ENCODE assay signal across 8 cellular contexts in the genomic region with DNA sequence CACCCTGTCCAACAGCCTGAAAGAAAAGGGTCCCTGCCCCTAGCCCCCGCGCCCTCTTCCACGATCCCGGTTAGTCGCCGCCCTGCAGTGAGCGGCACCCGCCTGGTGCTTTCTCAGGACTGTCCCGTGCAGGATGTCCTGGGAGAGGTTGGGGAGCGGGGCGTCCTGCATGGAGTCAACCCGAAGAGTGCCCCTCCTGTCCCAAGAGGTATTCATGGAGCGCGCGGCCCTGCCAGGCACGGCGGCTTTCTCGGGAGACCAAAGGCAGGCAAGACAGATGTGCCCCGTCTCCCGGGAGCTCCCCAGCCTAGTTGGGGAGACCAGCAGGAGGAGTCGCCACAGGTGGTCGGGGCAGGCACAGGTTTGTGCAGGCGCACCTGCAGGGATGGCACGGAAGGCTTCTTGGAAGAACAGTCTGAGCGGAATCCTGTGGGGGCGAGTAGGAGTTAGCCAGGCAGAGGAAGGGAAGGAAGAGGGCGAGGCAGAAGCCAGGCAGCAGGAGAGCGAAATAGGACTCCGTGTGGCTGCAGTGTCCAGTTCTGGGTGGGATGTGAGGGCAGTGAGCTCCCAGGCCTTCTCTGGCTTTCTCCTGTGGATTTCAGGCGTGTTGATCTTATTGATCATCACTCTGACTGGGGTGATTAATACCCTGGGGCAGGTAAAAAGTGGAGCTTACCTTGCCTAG. TPM values are rescaled to one million over a fixed set of nuclear protein-coding genes. Genes with fewer than 3 reads are reported as not detected.
DNase-seq lines count a peak whose midpoint lies in the region; TF ChIP-seq lines count a peak whose summit lies in the region.

No MANE protein-coding gene starts in this region.

- H3K9me3 Mint-ChIP-seq in activated CD4-positive, alpha-beta T cell treated with anti-CD3 and anti-CD28 coated beads, Interleukin-2, amount 10 ng/mL, durations not matched to agents 7 days and 5 days = no peaks in the 10 kb centered on the region
- no peaks in the 10 kb centered on the region for H3K9me3 Mint-ChIP-seq in activated T-helper 2 cell treated with anti-CD3 and anti-CD28 coated beads, Interferon-gamma antibody, Interleukin-2, Interleukin-4, amounts not matched to agents 10 μg/mL and 5 μg/mL and 100 μg/mL, durations not matched to agents 14 hours and 24 hours and 36 hours
- H3K9me3 Mint-ChIP-seq in stimulated activated naive CD8-positive, alpha-beta T cell treated with anti-CD3 and anti-CD28 coated beads, Interleukin-15, Interleukin-2, amounts not matched to agents 100 ng/mL and 50 ng/mL, for 24 hours = no peaks in the 10 kb centered on the region

- TF ChIP-seq CTCF in GM13977 (IDR thresholded peaks at IDR 0.05; ENCODE audit: extremely low read depth, insufficient read depth, missing control alignments) = no peak

- CTCF ChIA-PET in activated CD4-positive, alpha-beta T cell treated with anti-CD3 and anti-CD28 coated beads, Interleukin-2, amount 10 ng/mL, durations not matched to agents 7 days and 5 days (lab: Charles Lee) = interaction anchor here (0.9 to 4.0 kb wide), 11 partner anchors 10 to 1248 kb away, joined by 4 to 15 read pairs (median 6); a partner anchor contains a TSS

- peak overlapping the region; percentile 85 for H3K4me3 Mint-ChIP-seq in activated CD4-positive, alpha-beta T cell treated with anti-CD3 and anti-CD28 coated beads, Interleukin-2, amount 10 ng/mL, durations not matched to agents 7 days and 5 days
- H3K4me3 Mint-ChIP-seq in activated T-helper 2 cell treated with anti-CD3 and anti-CD28 coated beads, Interferon-gamma antibody, Interleukin-2, Interleukin-4, amounts not matched to agents 10 μg/mL and 5 μg/mL and 100 μg/mL, durations not matched to agents 14 hours and 24 hours and 36 hours (ENCODE audit: low read depth) = peak overlapping the region; percentile 88
- peak overlapping the region; percentile 98 for H3K4me3 Mint-ChIP-seq in stimulated activated naive CD8-positive, alpha-beta T cell treated with anti-CD3 and anti-CD28 coated beads, Interleukin-15, Interleukin-2, amounts not matched to agents 100 ng/mL and 50 ng/mL, for 24 hours

- POLR2A ChIA-PET in activated CD4-positive, alpha-beta T cell treated with anti-CD3 and anti-CD28 coated beads, Interleukin-2, amount 10 ng/mL, durations not matched to agents 7 days and 5 days (lab: Charles Lee) = no interaction called here

- in situ Hi-C loops in GM13977 (cut with MboI; ENCODE audit: low pct_unique_long_range_greater_than_20kb, low sequenced_read_pairs, unreplicated experiment) = loop anchor here (25.0 kb wide), 1 partner anchor 284 kb away; no protein-coding TSS in a partner anchor

- peaks cover 57% of the 10 kb centered on the region for H3K4me1 Mint-ChIP-seq in activated CD4-positive, alpha-beta T cell treated with anti-CD3 and anti-CD28 coated beads, Interleukin-2, amount 10 ng/mL, durations not matched to agents 7 days and 5 days
- peaks cover 22% of the 10 kb centered on the region for H3K4me1 Mint-ChIP-seq in activated T-helper 2 cell treated with anti-CD3 and anti-CD28 coated beads, Interferon-gamma antibody, Interleukin-2, Interleukin-4, amounts not matched to agents 10 μg/mL and 5 μg/mL and 100 μg/mL, durations not matched to agents 14 hours and 24 hours and 36 hours (ENCODE audit: low read depth)
- peaks cover 30% of the 10 kb centered on the region for H3K4me1 Mint-ChIP-seq in stimulated activated naive CD8-positive, alpha-beta T cell treated with anti-CD3 and anti-CD28 coated beads, Interleukin-15, Interleukin-2, amounts not matched to agents 100 ng/mL and 50 ng/mL, for 24 hours (ENCODE audit: low read depth)

- no peaks in the 10 kb centered on the region for H3K27me3 Mint-ChIP-seq in activated CD4-positive, alpha-beta T cell treated with anti-CD3 and anti-CD28 coated beads, Interleukin-2, amount 10 ng/mL, durations not matched to agents 7 days and 5 days
- H3K27me3 Mint-ChIP-seq in activated T-helper 2 cell treated with anti-CD3 and anti-CD28 coated beads, Interferon-gamma antibody, Interleukin-2, Interleukin-4, amounts not matched to agents 10 μg/mL and 5 μg/mL and 100 μg/mL, durations not matched to agents 14 hours and 24 hours and 36 hours (ENCODE audit: low read depth) = no peaks in the 10 kb centered on the region
- H3K27me3 Mint-ChIP-seq in stimulated activated naive CD8-positive, alpha-beta T cell treated with anti-CD3 and anti-CD28 coated beads, Interleukin-15, Interleukin-2, amounts not matched to agents 100 ng/mL and 50 ng/mL, for 24 hours = no peaks in the 10 kb centered on the region

- H3K9me3 ChIP-seq in iPS-18c (ENCODE audit: control insufficient read depth, insufficient read depth, low read length) = peaks cover 10% of the 10 kb centered on the region

- H3K4me3 ChIP-seq in iPS-18c (ENCODE audit: insufficient read depth, low read depth, low read length) = peak overlapping the region; percentile 100

- intact Hi-C loops in activated T-helper 2 cell treated with anti-CD3 and anti-CD28 coated beads, Interferon-gamma antibody, Interleukin-2, Interleukin-4, amounts not matched to agents 10 μg/mL and 5 μg/mL and 100 μg/mL, durations not matched to agents 14 hours and 24 hours and 36 hours (cut with micrococcal nuclease) = loop anchor here (2.0 to 10.0 kb wide), 5 partner anchors 15 to 271 kb away; a partner anchor contains a TSS

- peak overlapping the region; percentile 86 for H3K27ac Mint-ChIP-seq in activated CD4-positive, alpha-beta T cell treated with anti-CD3 and anti-CD28 coated beads, Interleukin-2, amount 10 ng/mL, durations not matched to agents 7 days and 5 days
- peak overlapping the region; percentile 77 for H3K27ac Mint-ChIP-seq in activated T-helper 2 cell treated with anti-CD3 and anti-CD28 coated beads, Interferon-gamma antibody, Interleukin-2, Interleukin-4, amounts not matched to agents 10 μg/mL and 5 μg/mL and 100 μg/mL, durations not matched to agents 14 hours and 24 hours and 36 hours
- H3K27ac Mint-ChIP-seq in stimulated activated naive CD8-positive, alpha-beta T cell treated with anti-CD3 and anti-CD28 coated beads, Interleukin-15, Interleukin-2, amounts not matched to agents 100 ng/mL and 50 ng/mL, for 24 hours = peak overlapping the region; percentile 92

- DNase-seq in activated CD4-positive, alpha-beta T cell treated with anti-CD3 and anti-CD28 coated beads, Interleukin-2, amount 10 ng/mL, durations not matched to agents 7 days and 5 days = no peak
- no peak for DNase-seq in activated CD4-positive, alpha-beta T cell treated with anti-CD3 and anti-CD28 coated beads, Interleukin-2, amount 50 U/mL, for 4 hours
- DNase-seq in activated T-helper 2 cell treated with anti-CD3 and anti-CD28 coated beads, Interferon-gamma antibody, Interleukin-2, Interleukin-4, amounts not matched to agents 10 μg/mL and 5 μg/mL and 100 μg/mL, durations not matched to agents 14 hours and 24 hours and 36 hours (ENCODE audit: low spot score) = no peak
- DNase-seq in 8988T (no peak), NCI-H1092 treated with DMSO at 0.1 percent for 48 hours (lab: John Stamatoyannopoulos, UW) (no peak), GM13977 (ENCODE audit: low spot score) (no peak)

- H3K36me3 Mint-ChIP-seq in activated CD4-positive, alpha-beta T cell treated with anti-CD3 and anti-CD28 coated beads, Interleukin-2, amount 10 ng/mL, durations not matched to agents 7 days and 5 days (ENCODE audit: low read depth) = peaks cover 34% of the 10 kb centered on the region
- H3K36me3 Mint-ChIP-seq in activated T-helper 2 cell treated with anti-CD3 and anti-CD28 coated beads, Interferon-gamma antibody, Interleukin-2, Interleukin-4, amounts not matched to agents 10 μg/mL and 5 μg/mL and 100 μg/mL, durations not matched to agents 14 hours and 24 hours and 36 hours (ENCODE audit: low read depth) = peaks cover 28% of the 10 kb centered on the region
- H3K36me3 Mint-ChIP-seq in stimulated activated naive CD8-positive, alpha-beta T cell treated with anti-CD3 and anti-CD28 coated beads, Interleukin-15, Interleukin-2, amounts not matched to agents 100 ng/mL and 50 ng/mL, for 24 hours (ENCODE audit: low read depth) = peaks cover 27% of the 10 kb centered on the region

RNA-seq across cellular contexts. Expression of a gene that starts 0.7 kb away (rescaled TPM):
- 100 to 1,000 TPM in 1 of 2 experiments, 10 to 100 TPM in 1; 84.7 to 135 TPM for total RNA-seq in activated CD4-positive, alpha-beta T cell treated with anti-CD3 and anti-CD28 coated beads, Interleukin-2, amount 10 ng/mL, durations not matched to agents 7 days and 5 days
- total RNA-seq in activated T-helper 2 cell treated with anti-CD3 and anti-CD28 coated beads, Interferon-gamma antibody, Interleukin-2, Interleukin-4, amounts not matched to agents 10 μg/mL and 5 μg/mL and 100 μg/mL, durations not matched to agents 14 hours and 24 hours and 36 hours = 96.0 and 104 TPM in 2 replicates

RNA-seq across cellular contexts. Expression of a gene that starts 29.6 kb away (rescaled TPM):
- 1 to 10 TPM in 1 of 2 experiments, under 1 TPM in 1; 0.81 to 1.2 TPM for total RNA-seq in activated CD4-positive, alpha-beta T cell treated with anti-CD3 and anti-CD28 coated beads, Interleukin-2, amount 10 ng/mL, durations not matched to agents 7 days and 5 days
- total RNA-seq in activated T-helper 2 cell treated with anti-CD3 and anti-CD28 coated beads, Interferon-gamma antibody, Interleukin-2, Interleukin-4, amounts not matched to agents 10 μg/mL and 5 μg/mL and 100 μg/mL, durations not matched to agents 14 hours and 24 hours and 36 hours = 1.1 and 2.4 TPM in 2 replicates

RNA-seq across cellular contexts. Expression of a gene that starts 41.9 kb away (rescaled TPM):
- total RNA-seq in activated CD4-positive, alpha-beta T cell treated with anti-CD3 and anti-CD28 coated beads, Interleukin-2, amount 10 ng/mL, durations not matched to agents 7 days and 5 days = 100 to 1,000 TPM; 159 to 166 TPM
- 145 TPM in 2 replicates for total RNA-seq in activated T-helper 2 cell treated with anti-CD3 and anti-CD28 coated beads, Interferon-gamma antibody, Interleukin-2, Interleukin-4, amounts not matched to agents 10 μg/mL and 5 μg/mL and 100 μg/mL, durations not matched to agents 14 hours and 24 hours and 36 hours

RNA-seq across cellular contexts. Expression of a gene that starts 47.2 kb away (rescaled TPM):
- 1 to 10 TPM; 4.5 to 5.8 TPM for total RNA-seq in activated CD4-positive, alpha-beta T cell treated with anti-CD3 and anti-CD28 coated beads, Interleukin-2, amount 10 ng/mL, durations not matched to agents 7 days and 5 days
- 5.2 and 5.4 TPM in 2 replicates for total RNA-seq in activated T-helper 2 cell treated with anti-CD3 and anti-CD28 coated beads, Interferon-gamma antibody, Interleukin-2, Interleukin-4, amounts not matched to agents 10 μg/mL and 5 μg/mL and 100 μg/mL, durations not matched to agents 14 hours and 24 hours and 36 hours
